ENCODE assay signal across 10 cellular contexts in genomic region chr12:3035815-3036702, GRCh38. TPM values are rescaled to one million over a fixed set of nuclear protein-coding genes. Genes with fewer than 3 reads are reported as not detected.
DNase-seq lines count a peak whose midpoint lies in the region; ATAC-seq and TF ChIP-seq lines count a peak whose summit lies in the region.
"Had no signal": no experiment of that assay in that cellular context is flagged by ENCODE, and none has a peak within 500 bp of the region (broad histone marks: within the 10 kb centered on the region; RNA-seq: fewer than 3 reads in every experiment).

No MANE protein-coding gene starts in this region.

- H3K36me3 ChIP-seq in HAP-1 (replicated peaks) = peaks cover 48% of the 10 kb centered on the region

- H3K27me3 Mint-ChIP-seq in activated T-helper 1 cell treated with anti-CD3 and anti-CD28 coated beads, Interleukin-12 subunit alpha, Interleukin-12 subunit beta, Interleukin-2, Interleukin-4 antibody, amounts not matched to agents 30 ng/mL and 10 ng/mL and 1 ng/mL, durations not matched to agents 14 hours and 24 hours and 36 hours (ENCODE audit: insufficient read depth) = no peaks in the 10 kb centered on the region

- peaks cover 4% of the 10 kb centered on the region; the same call in 1 of the 2 replicates for H3K4me1 ChIP-seq in HAP-1

- no peak for ATAC-seq in HG02678 (IDR thresholded peaks at IDR 0.05; ENCODE audit: unreplicated experiment)
- no peak for ATAC-seq in GM18520 (IDR thresholded peaks at IDR 0.05; ENCODE audit: unreplicated experiment)

- no peaks in the 10 kb centered on the region for H3K9me3 ChIP-seq in HAP-1

- intact Hi-C loops in activated T-helper 1 cell treated with anti-CD3 and anti-CD28 coated beads, Interleukin-12 subunit alpha, Interleukin-12 subunit beta, Interleukin-2, Interleukin-4 antibody, amounts not matched to agents 30 ng/mL and 10 ng/mL and 1 ng/mL, durations not matched to agents 14 hours and 24 hours and 36 hours (cut with micrococcal nuclease) = no loop called here

- peak; percentile 50 for TF ChIP-seq CTCF in AG10803 (conservative IDR thresholded peaks at IDR 0.05; ENCODE audit: low read length)
- peak; percentile 73 for TF ChIP-seq CTCF in astrocyte of the cerebellum (IDR thresholded peaks at IDR 0.05; ENCODE audit: low read depth, low read length, missing control alignments)

- H3K27me3 ChIP-seq in HAP-1 (ENCODE audit: low read depth) = no peaks in the 10 kb centered on the region
- no peaks in the 10 kb centered on the region for H3K27me3 ChIP-seq in layer of hippocampus (ENCODE audit: control insufficient read depth, insufficient read depth, low read length)

- no peaks in the 10 kb centered on the region for H3K4me1 Mint-ChIP-seq in activated T-helper 1 cell treated with anti-CD3 and anti-CD28 coated beads, Interleukin-12 subunit alpha, Interleukin-12 subunit beta, Interleukin-2, Interleukin-4 antibody, amounts not matched to agents 30 ng/mL and 10 ng/mL and 1 ng/mL, durations not matched to agents 14 hours and 24 hours and 36 hours (ENCODE audit: low read depth)

- peak overlapping the region; percentile 98 for H3K27ac ChIP-seq in layer of hippocampus (ENCODE audit: low read depth, low read length)

- no peaks in the 10 kb centered on the region for H3K36me3 Mint-ChIP-seq in activated T-helper 1 cell treated with anti-CD3 and anti-CD28 coated beads, Interleukin-12 subunit alpha, Interleukin-12 subunit beta, Interleukin-2, Interleukin-4 antibody, amounts not matched to agents 30 ng/mL and 10 ng/mL and 1 ng/mL, durations not matched to agents 14 hours and 24 hours and 36 hours (ENCODE audit: low read depth)

- DNase-seq in AG10803 (ENCODE audit: low read depth) (no peak), HAP-1 (ENCODE audit: low spot score in 2 of 2) (peak; percentile 36 to 49), astrocyte of the cerebellum (ENCODE audit: low read depth) (no peak), NOMO-1 treated with dmso at 0.1 percent for 144 hours (lab: John Stamatoyannopoulos, UW; ENCODE audit: unreplicated experiment) (no peak)
- no peak for DNase-seq in activated T-helper 1 cell treated with anti-CD3 and anti-CD28 coated beads, Interleukin-12 subunit alpha, Interleukin-12 subunit beta, Interleukin-2, Interleukin-4 antibody, amounts not matched to agents 30 ng/mL and 10 ng/mL and 1 ng/mL, durations not matched to agents 14 hours and 24 hours and 36 hours (ENCODE audit: low spot score)
- DNase-seq: activated T-cell treated with anti-CD3 and anti-CD28 coated beads for 4 hours; NK-92 treated with Interleukin-12 subunit alpha and Interleukin-12 subunit beta, amount 100 ng/mL, for 24 hours had no signal

- in situ Hi-C loops in HAP-1 (cut with MboI; ENCODE audit: low sequenced_read_pairs) (no loop called here), astrocyte of the cerebellum (cut with HindIII; ENCODE audit: low sequenced_read_pairs) (no loop called here)

- H3K4me3 ChIP-seq in AG10803 (ENCODE audit: low read length) (no peak overlapping the region), HAP-1 (no peak overlapping the region), astrocyte of the cerebellum (ENCODE audit: low read depth, low read length) (no peak overlapping the region)

- H3K9me3 Mint-ChIP-seq in activated T-helper 1 cell treated with anti-CD3 and anti-CD28 coated beads, Interleukin-12 subunit alpha, Interleukin-12 subunit beta, Interleukin-2, Interleukin-4 antibody, amounts not matched to agents 30 ng/mL and 10 ng/mL and 1 ng/mL, durations not matched to agents 14 hours and 24 hours and 36 hours = no peaks in the 10 kb centered on the region

- no peak overlapping the region for H3K4me3 Mint-ChIP-seq in activated T-helper 1 cell treated with anti-CD3 and anti-CD28 coated beads, Interleukin-12 subunit alpha, Interleukin-12 subunit beta, Interleukin-2, Interleukin-4 antibody, amounts not matched to agents 30 ng/mL and 10 ng/mL and 1 ng/mL, durations not matched to agents 14 hours and 24 hours and 36 hours

- no peak overlapping the region for H3K27ac Mint-ChIP-seq in activated T-helper 1 cell treated with anti-CD3 and anti-CD28 coated beads, Interleukin-12 subunit alpha, Interleukin-12 subunit beta, Interleukin-2, Interleukin-4 antibody, amounts not matched to agents 30 ng/mL and 10 ng/mL and 1 ng/mL, durations not matched to agents 14 hours and 24 hours and 36 hours

RNA-seq across cellular contexts. Expression of gene TSPAN9, which starts 41.1 kb away (rescaled TPM):
- 0.44 and 0.47 TPM in 2 replicates for total RNA-seq in activated T-helper 1 cell treated with anti-CD3 and anti-CD28 coated beads, Interleukin-12 subunit alpha, Interleukin-12 subunit beta, Interleukin-2, Interleukin-4 antibody, amounts not matched to agents 30 ng/mL and 10 ng/mL and 1 ng/mL, durations not matched to agents 14 hours and 24 hours and 36 hours

Comparison
In these comparisons a context has a peak if more than half of its experiments do, and no peak if none do; other contexts are left out.
1. DNase-seq: peak in HAP-1 (2 of 2); none in AG10803 (single experiment), astrocyte of the cerebellum (single experiment), NOMO-1 treated with dmso at 0.1 percent for 144 hours (single experiment) and activated T-helper 1 cell treated with anti-CD3 and anti-CD28 coated beads, Interleukin-12 subunit alpha, Interleukin-12 subunit beta, Interleukin-2, Interleukin-4 antibody, amounts not matched to agents 30 ng/mL and 10 ng/mL and 1 ng/mL, durations not matched to agents 14 hours and 24 hours and 36 hours (single experiment).